1 cellular context compared by ENCODE assay signal in the genomic region with DNA sequence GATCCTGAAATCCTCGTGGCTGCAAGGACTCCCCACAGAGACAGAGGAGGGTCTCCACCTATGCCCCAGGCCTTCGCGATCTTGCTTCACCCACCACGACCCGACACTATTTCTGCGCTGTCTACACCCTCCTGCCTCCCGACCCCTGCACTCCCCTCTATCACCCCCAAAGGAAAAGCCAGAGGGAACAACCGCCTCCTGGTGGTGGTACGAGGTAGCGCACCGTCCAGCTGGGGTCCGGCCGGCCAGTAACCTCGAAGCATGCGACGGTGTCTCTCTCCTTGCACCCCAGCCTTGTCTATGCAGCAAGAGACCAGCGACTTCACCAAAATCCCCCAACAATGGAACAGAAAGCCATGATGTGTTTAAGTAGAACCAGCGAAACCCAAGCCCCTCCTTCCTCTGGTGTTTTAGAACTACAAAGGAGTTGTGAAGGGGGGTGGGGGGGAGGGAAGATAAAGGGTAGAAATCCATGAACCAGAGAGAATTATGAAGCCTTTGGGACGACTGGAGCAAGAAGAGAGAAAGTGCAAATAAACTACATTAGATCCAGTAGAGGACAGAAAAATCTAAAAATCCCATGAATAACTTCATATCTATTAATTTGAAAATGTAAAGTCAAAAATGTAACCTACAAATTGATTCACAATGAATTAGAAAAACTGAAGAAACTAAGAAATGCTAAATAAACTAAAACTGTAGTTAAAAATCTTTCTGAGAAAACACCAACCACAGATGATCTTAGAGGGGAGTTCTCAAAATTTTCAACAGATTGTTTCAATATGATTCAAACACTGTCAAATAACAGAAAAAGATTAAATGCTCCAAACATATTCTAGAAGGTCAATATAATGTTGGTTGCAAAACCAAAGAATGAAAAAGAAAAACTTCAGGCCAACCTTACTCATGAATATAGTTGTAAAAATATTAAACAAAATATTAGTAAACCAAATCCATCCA.
TF ChIP-seq lines count a peak whose summit lies in the region.

No MANE protein-coding gene starts in this region.

TF ChIP-seq in H1, 55 proteins besides CTCF, POLR2A, EP300 and RAD21:
- TF ChIP-seq POLR2AphosphoS5 (IDR thresholded peaks at IDR 0.05; ENCODE audit: low read depth, low read length) (no peak), JUN (IDR thresholded peaks at IDR 0.05; ENCODE audit: low read depth, low read length) (no peak), BRCA1 (IDR thresholded peaks at IDR 0.05; ENCODE audit: low read depth, low read length) (no peak), TAF1 (IDR thresholded peaks at IDR 0.05; ENCODE audit: low read depth, low read length) (no peak), SP2 (IDR thresholded peaks at IDR 0.05; ENCODE audit: low read length) (no peak), GTF2F1 (IDR thresholded peaks at IDR 0.05; ENCODE audit: borderline replicate concordance, low read depth, low read length) (no peak), CTBP2 (IDR thresholded peaks at IDR 0.05; ENCODE audit: borderline replicate concordance, insufficient read depth, insufficient read length, low read length) (no peak), TEAD4 (IDR thresholded peaks at IDR 0.05; ENCODE audit: low read depth, low read length) (no peak), NANOG (IDR thresholded peaks at IDR 0.05; ENCODE audit: insufficient read depth, low read depth, low read length, poor library complexity, severe bottlenecking) (no peak), SUZ12 (IDR thresholded peaks at IDR 0.05; ENCODE audit: low read length) (no peak)
- TF ChIP-seq, protein P1, sequence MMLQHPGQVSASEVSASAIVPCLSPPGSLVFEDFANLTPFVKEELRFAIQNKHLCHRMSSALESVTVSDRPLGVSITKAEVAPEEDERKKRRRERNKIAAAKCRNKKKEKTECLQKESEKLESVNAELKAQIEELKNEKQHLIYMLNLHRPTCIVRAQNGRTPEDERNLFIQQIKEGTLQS (IDR thresholded peaks at IDR 0.05; ENCODE audit: insufficient read depth, low read depth, low read length) = no peak
- TF ChIP-seq, protein P2, sequence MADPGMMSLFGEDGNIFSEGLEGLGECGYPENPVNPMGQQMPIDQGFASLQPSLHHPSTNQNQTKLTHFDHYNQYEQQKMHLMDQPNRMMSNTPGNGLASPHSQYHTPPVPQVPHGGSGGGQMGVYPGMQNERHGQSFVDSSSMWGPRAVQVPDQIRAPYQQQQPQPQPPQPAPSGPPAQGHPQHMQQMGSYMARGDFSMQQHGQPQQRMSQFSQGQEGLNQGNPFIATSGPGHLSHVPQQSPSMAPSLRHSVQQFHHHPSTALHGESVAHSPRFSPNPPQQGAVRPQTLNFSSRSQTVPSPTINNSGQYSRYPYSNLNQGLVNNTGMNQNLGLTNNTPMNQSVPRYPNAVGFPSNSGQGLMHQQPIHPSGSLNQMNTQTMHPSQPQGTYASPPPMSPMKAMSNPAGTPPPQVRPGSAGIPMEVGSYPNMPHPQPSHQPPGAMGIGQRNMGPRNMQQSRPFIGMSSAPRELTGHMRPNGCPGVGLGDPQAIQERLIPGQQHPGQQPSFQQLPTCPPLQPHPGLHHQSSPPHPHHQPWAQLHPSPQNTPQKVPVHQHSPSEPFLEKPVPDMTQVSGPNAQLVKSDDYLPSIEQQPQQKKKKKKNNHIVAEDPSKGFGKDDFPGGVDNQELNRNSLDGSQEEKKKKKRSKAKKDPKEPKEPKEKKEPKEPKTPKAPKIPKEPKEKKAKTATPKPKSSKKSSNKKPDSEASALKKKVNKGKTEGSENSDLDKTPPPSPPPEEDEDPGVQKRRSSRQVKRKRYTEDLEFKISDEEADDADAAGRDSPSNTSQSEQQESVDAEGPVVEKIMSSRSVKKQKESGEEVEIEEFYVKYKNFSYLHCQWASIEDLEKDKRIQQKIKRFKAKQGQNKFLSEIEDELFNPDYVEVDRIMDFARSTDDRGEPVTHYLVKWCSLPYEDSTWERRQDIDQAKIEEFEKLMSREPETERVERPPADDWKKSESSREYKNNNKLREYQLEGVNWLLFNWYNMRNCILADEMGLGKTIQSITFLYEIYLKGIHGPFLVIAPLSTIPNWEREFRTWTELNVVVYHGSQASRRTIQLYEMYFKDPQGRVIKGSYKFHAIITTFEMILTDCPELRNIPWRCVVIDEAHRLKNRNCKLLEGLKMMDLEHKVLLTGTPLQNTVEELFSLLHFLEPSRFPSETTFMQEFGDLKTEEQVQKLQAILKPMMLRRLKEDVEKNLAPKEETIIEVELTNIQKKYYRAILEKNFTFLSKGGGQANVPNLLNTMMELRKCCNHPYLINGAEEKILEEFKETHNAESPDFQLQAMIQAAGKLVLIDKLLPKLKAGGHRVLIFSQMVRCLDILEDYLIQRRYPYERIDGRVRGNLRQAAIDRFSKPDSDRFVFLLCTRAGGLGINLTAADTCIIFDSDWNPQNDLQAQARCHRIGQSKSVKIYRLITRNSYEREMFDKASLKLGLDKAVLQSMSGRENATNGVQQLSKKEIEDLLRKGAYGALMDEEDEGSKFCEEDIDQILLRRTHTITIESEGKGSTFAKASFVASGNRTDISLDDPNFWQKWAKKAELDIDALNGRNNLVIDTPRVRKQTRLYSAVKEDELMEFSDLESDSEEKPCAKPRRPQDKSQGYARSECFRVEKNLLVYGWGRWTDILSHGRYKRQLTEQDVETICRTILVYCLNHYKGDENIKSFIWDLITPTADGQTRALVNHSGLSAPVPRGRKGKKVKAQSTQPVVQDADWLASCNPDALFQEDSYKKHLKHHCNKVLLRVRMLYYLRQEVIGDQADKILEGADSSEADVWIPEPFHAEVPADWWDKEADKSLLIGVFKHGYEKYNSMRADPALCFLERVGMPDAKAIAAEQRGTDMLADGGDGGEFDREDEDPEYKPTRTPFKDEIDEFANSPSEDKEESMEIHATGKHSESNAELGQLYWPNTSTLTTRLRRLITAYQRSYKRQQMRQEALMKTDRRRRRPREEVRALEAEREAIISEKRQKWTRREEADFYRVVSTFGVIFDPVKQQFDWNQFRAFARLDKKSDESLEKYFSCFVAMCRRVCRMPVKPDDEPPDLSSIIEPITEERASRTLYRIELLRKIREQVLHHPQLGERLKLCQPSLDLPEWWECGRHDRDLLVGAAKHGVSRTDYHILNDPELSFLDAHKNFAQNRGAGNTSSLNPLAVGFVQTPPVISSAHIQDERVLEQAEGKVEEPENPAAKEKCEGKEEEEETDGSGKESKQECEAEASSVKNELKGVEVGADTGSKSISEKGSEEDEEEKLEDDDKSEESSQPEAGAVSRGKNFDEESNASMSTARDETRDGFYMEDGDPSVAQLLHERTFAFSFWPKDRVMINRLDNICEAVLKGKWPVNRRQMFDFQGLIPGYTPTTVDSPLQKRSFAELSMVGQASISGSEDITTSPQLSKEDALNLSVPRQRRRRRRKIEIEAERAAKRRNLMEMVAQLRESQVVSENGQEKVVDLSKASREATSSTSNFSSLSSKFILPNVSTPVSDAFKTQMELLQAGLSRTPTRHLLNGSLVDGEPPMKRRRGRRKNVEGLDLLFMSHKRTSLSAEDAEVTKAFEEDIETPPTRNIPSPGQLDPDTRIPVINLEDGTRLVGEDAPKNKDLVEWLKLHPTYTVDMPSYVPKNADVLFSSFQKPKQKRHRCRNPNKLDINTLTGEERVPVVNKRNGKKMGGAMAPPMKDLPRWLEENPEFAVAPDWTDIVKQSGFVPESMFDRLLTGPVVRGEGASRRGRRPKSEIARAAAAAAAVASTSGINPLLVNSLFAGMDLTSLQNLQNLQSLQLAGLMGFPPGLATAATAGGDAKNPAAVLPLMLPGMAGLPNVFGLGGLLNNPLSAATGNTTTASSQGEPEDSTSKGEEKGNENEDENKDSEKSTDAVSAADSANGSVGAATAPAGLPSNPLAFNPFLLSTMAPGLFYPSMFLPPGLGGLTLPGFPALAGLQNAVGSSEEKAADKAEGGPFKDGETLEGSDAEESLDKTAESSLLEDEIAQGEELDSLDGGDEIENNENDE (IDR thresholded peaks at IDR 0.05; ENCODE audit: insufficient replicate concordance, low read length) = no peak
